9 cellular contexts compared by ENCODE assay signal in genomic region chr12:13099066-13099909, GRCh38. TPM values are rescaled to one million over a fixed set of nuclear protein-coding genes. Genes with fewer than 3 reads are reported as not detected.
A peak's percentile ranks its signal among the peaks of the same experiment; 100 is the strongest.
DNase-seq lines count a peak whose midpoint lies in the region; ATAC-seq and TF ChIP-seq lines count a peak whose summit lies in the region.
"Had no signal": no experiment of that assay in that cellular context is flagged by ENCODE, and none has a peak within 500 bp of the region (broad histone marks: within the 10 kb centered on the region; RNA-seq: fewer than 3 reads in every experiment).

No MANE protein-coding gene starts in this region.

- no peaks in the 10 kb centered on the region for H3K9me3 Mint-ChIP-seq in CD4-positive, CD25-positive, alpha-beta regulatory T cell
- no peaks in the 10 kb centered on the region for H3K9me3 Mint-ChIP-seq in neural crest cell

- no peaks in the 10 kb centered on the region for H4K20me1 ChIP-seq in mammary epithelial cell (ENCODE audit: insufficient read depth, low read length)

- CTCF ChIA-PET in mammary epithelial cell (lab: Charles Lee; ENCODE audit: low non-redundant PET), result interaction anchor here (0.6 to 1.5 kb wide), 5 partner anchors 97 to 156 kb away, joined by 3 to 22 read pairs (median 4); partner anchors contain the start of gene EMP1

- no peak for ATAC-seq in CD4-positive, CD25-positive, alpha-beta regulatory T cell (ENCODE audit: low read depth in 2 of 2)
- ATAC-seq in GM18909 (IDR thresholded peaks at IDR 0.05; ENCODE audit: poor library complexity, unreplicated experiment), result no peak
- no peak for ATAC-seq in GM18505 (IDR thresholded peaks at IDR 0.05; ENCODE audit: unreplicated experiment)

- peak overlapping the region; percentile 60 for H3K4me2 ChIP-seq in mammary epithelial cell (ENCODE audit: insufficient read depth, low read depth, low read length)

- dilution Hi-C loops in mammary epithelial cell (cut with HindIII; ENCODE audit: low sequenced_read_pairs), result no loop called here

- H3K27ac Mint-ChIP-seq in CD4-positive, CD25-positive, alpha-beta regulatory T cell, result peak overlapping the region; percentile 93 to 97 (median 96)
- H3K27ac Mint-ChIP-seq in neural crest cell (ENCODE audit: unreplicated experiment), result no peak overlapping the region

- BruUV-seq in mammary epithelial cell (replicated peaks; lab: Mats Ljungman, UMichigan), result TSS peak; percentile 40

- TF ChIP-seq CTCF in mammary epithelial cell (conservative IDR thresholded peaks at IDR 0.05 in 1 of 2, IDR thresholded peaks at IDR 0.05 in 1 of 2; ENCODE audit: extremely low read depth in 1 of 2, insufficient read depth in 1 of 2, low read depth in 1 of 2, low read length in 2 of 2), result no peak
- TF ChIP-seq CTCF in neural crest cell (conservative IDR thresholded peaks at IDR 0.05), result no peak

- no peaks in the 10 kb centered on the region for H3K36me3 Mint-ChIP-seq in CD4-positive, CD25-positive, alpha-beta regulatory T cell
- no peaks in the 10 kb centered on the region for H3K36me3 Mint-ChIP-seq in neural crest cell (ENCODE audit: low read depth)

- no peaks in the 10 kb centered on the region for H3K36me3 ChIP-seq in CD4-positive, CD25-positive, alpha-beta regulatory T cell (ENCODE audit: control insufficient read depth, insufficient read depth, low read length)
- no peaks in the 10 kb centered on the region for H3K36me3 ChIP-seq in mammary epithelial cell (ENCODE audit: insufficient read depth, low read length)

- H3K4me3 ChIP-seq in CD4-positive, CD25-positive, alpha-beta regulatory T cell (ENCODE audit: low read depth, low read length), result no peak overlapping the region
- H3K4me3 ChIP-seq in mammary epithelial cell (replicated peaks in 1 of 3; ENCODE audit: insufficient read depth in 1 of 3, low read depth in 2 of 3, low read length in 3 of 3), result no peak overlapping the region

- H3K27ac ChIP-seq in CD4-positive, CD25-positive, alpha-beta regulatory T cell (ENCODE audit: insufficient read depth, low read length, poor library complexity, severe bottlenecking), result peak overlapping the region; percentile 39
- peak overlapping the region; percentile 100 for H3K27ac ChIP-seq in mammary epithelial cell (ENCODE audit: insufficient read depth, low read depth, low read length)

- peak overlapping the region; percentile 52 to 66 (median 62) for H3K4me3 Mint-ChIP-seq in CD4-positive, CD25-positive, alpha-beta regulatory T cell
- H3K4me3 Mint-ChIP-seq in neural crest cell, result peak overlapping the region; percentile 86

- TF ChIP-seq POLR2A in GM18505 (IDR thresholded peaks at IDR 0.05; ENCODE audit: borderline replicate concordance, extremely low read depth, insufficient read depth, insufficient read length), result no peak

- no peak overlapping the region for H2AFZ ChIP-seq in mammary epithelial cell (ENCODE audit: low read depth, low read length)

- H3K79me2 ChIP-seq in mammary epithelial cell (ENCODE audit: insufficient read depth, low read length), result no peaks in the 10 kb centered on the region

- H3K27me3 Mint-ChIP-seq in CD4-positive, CD25-positive, alpha-beta regulatory T cell, result no peaks in the 10 kb centered on the region
- H3K27me3 Mint-ChIP-seq in neural crest cell (ENCODE audit: low read depth), result peaks cover 2% of the 10 kb centered on the region

- 50% methylated on average over 10 of the region's 10 CpGs for WGBS in mammary epithelial cell (ENCODE audit: low coverage, missing lambda C conversion rate)

- H3K9ac ChIP-seq in mammary epithelial cell (ENCODE audit: insufficient read depth, low read length), result peak overlapping the region; percentile 97

- peaks cover 24 to 52% (median 35%) of the 10 kb centered on the region in 4 donors for H3K4me1 Mint-ChIP-seq in CD4-positive, CD25-positive, alpha-beta regulatory T cell
- peaks cover 44% of the 10 kb centered on the region for H3K4me1 Mint-ChIP-seq in neural crest cell

- H3K27me3 ChIP-seq in CD4-positive, CD25-positive, alpha-beta regulatory T cell (ENCODE audit: control insufficient read depth, insufficient read depth, low read length), result no peaks in the 10 kb centered on the region
- H3K27me3 ChIP-seq in mammary epithelial cell (ENCODE audit: insufficient read depth, low read length), result no peaks in the 10 kb centered on the region

- in situ Hi-C loops in mammary epithelial cell (cut with MboI; ENCODE audit: low sequenced_read_pairs in 2 of 2), result loop anchor here in 1 of 2 donors (5.0 kb wide), 1 partner anchor 113 kb away; no protein-coding TSS in a partner anchor

- peaks cover 34% of the 10 kb centered on the region for H3K4me1 ChIP-seq in CD4-positive, CD25-positive, alpha-beta regulatory T cell (ENCODE audit: control insufficient read depth, insufficient read depth, low read length, poor library complexity, severe bottlenecking)
- peaks cover 65% of the 10 kb centered on the region for H3K4me1 ChIP-seq in mammary epithelial cell (ENCODE audit: insufficient read depth, low read length)

- no peaks in the 10 kb centered on the region for H3K9me3 ChIP-seq in CD4-positive, CD25-positive, alpha-beta regulatory T cell (ENCODE audit: control insufficient read depth in 2 of 2, low read length in 2 of 2)
- H3K9me3 ChIP-seq in mammary epithelial cell (replicated peaks; ENCODE audit: insufficient read depth, low read length), result no peaks in the 10 kb centered on the region

- DNase-seq in CD4-positive, CD25-positive, alpha-beta regulatory T cell, result no peak
- DNase-seq in MV-4-11 (lab: John Stamatoyannopoulos, UW) (peak; percentile 91), mammary epithelial cell (no peak), neural crest cell (ENCODE audit: low read depth, low spot score) (no peak), DMS153 (lab: John Stamatoyannopoulos, UW) (no peak), NCI-H226 (no peak)

- intact Hi-C loops in mammary epithelial cell (cut with micrococcal nuclease), result loop anchor here (2.0 to 10.0 kb wide), 5 partner anchors 74 to 312 kb away; partner anchors contain the start of gene APOLD1

RNA-seq across cellular contexts. Expression of gene GSG1, which starts 4.2 kb away (rescaled TPM):
- not detected for total RNA-seq in CD4-positive, CD25-positive, alpha-beta regulatory T cell
- polyA plus RNA-seq in CD4-positive, CD25-positive, alpha-beta regulatory T cell, result under 1 TPM in 1 of 4 donors, not detected in 3; 0.45 TPM
- not detected for total RNA-seq in mammary epithelial cell
- 0.06 TPM for polyA plus RNA-seq in mammary epithelial cell
- not detected for polyA minus RNA-seq in mammary epithelial cell
- total RNA-seq in neural crest cell, result not detected in 2 replicates
- total RNA-seq: subcutaneous adipose tissue had no signal

RNA-seq across cellular contexts. Expression of gene FAM234B, which starts 55.1 kb away (rescaled TPM):
- total RNA-seq in CD4-positive, CD25-positive, alpha-beta regulatory T cell, result 4.5 TPM
- 1 to 10 TPM; 1.3 to 3.0 (median 2.1) TPM for polyA plus RNA-seq in CD4-positive, CD25-positive, alpha-beta regulatory T cell
- total RNA-seq in mammary epithelial cell (1 to 10 TPM; 8.3 to 9.5 TPM), neural crest cell (16.0 and 16.3 TPM in 2 replicates)
- 5.1 TPM for polyA plus RNA-seq in mammary epithelial cell
- 17.0 TPM for polyA minus RNA-seq in mammary epithelial cell
